In genomic region chr20:32325706-32326506, GRCh38 we compare ENCODE assay signal across 9 cellular contexts. TPM values are rescaled to one million over a fixed set of nuclear protein-coding genes. Genes with fewer than 3 reads are reported as not detected.
DNase-seq lines count a peak whose midpoint lies in the region; ATAC-seq and TF ChIP-seq lines count a peak whose summit lies in the region.
"Had no signal": no experiment of that assay in that cellular context is flagged by ENCODE, and none has a peak within 500 bp of the region (broad histone marks: within the 10 kb centered on the region; RNA-seq: fewer than 3 reads in every experiment).

No MANE protein-coding gene starts in this region.

- no peak overlapping the region for H3K27ac Mint-ChIP-seq in stimulated activated naive B cell treated with anti-CD40 and anti-IgM and Interleukin-4, amounts not matched to agents 10 μg/mL and 1 μg/mL and 100 μg/mL, for 72 hours

- no peaks in the 10 kb centered on the region for H3K27me3 ChIP-seq in brain microvascular endothelial cell (replicated peaks)
- H3K27me3 ChIP-seq: adrenal gland had no signal

- TF ChIP-seq CTCF in brain microvascular endothelial cell (IDR thresholded peaks at IDR 0.05; ENCODE audit: low read depth, low read length, missing control alignments) = no peak

- DNase-seq in EL (peak; percentile 82), NCI-H2081 (lab: John Stamatoyannopoulos, UW) (peak; percentile 65 to 83), brain microvascular endothelial cell (peak; percentile 85), NCI-H524 (lab: John Stamatoyannopoulos, UW) (no peak), activated gamma-delta T cell (lab: John Stamatoyannopoulos, UW) (no peak)
- no peak for DNase-seq in stimulated activated naive B cell treated with anti-CD40 and anti-IgM and Interleukin-4, amounts not matched to agents 10 μg/mL and 1 μg/mL and 100 μg/mL, for 72 hours
- DNase-seq: adrenal gland had no signal

- H3K9me3 ChIP-seq in mesodermal cell (ENCODE audit: control insufficient read depth, low read length) = no peaks in the 10 kb centered on the region
- H3K9me3 ChIP-seq: adrenal gland had no signal

- H3K36me3 ChIP-seq in brain microvascular endothelial cell (replicated peaks) (peaks cover 3% of the 10 kb centered on the region), mesodermal cell (ENCODE audit: control insufficient read depth, insufficient read depth, low read length) (peaks cover 18% of the 10 kb centered on the region)

- H3K4me3 Mint-ChIP-seq in stimulated activated naive B cell treated with anti-CD40 and anti-IgM and Interleukin-4, amounts not matched to agents 10 μg/mL and 1 μg/mL and 100 μg/mL, for 72 hours = no peak overlapping the region

- H3K4me3 ChIP-seq in brain microvascular endothelial cell (ENCODE audit: low read depth, low read length) = no peak overlapping the region
- H3K4me3 ChIP-seq in mesodermal cell (ENCODE audit: extremely low read depth, insufficient read depth, low read length, poor library complexity, severe bottlenecking) = no peak overlapping the region
- H3K4me3 ChIP-seq: adrenal gland had no signal

- H3K4me1 ChIP-seq in mesodermal cell (ENCODE audit: control insufficient read depth, insufficient read depth, low read length, poor library complexity, severe bottlenecking) = peaks cover 18% of the 10 kb centered on the region
- H3K4me1 ChIP-seq: adrenal gland had no signal

- peaks cover 21 to 31% of the 10 kb centered on the region in 2 donors for H3K36me3 Mint-ChIP-seq in stimulated activated naive B cell treated with anti-CD40 and anti-IgM and Interleukin-4, amounts not matched to agents 10 μg/mL and 1 μg/mL and 100 μg/mL, for 72 hours

- no peaks in the 10 kb centered on the region for H3K9me3 Mint-ChIP-seq in stimulated activated naive B cell treated with anti-CD40 and anti-IgM and Interleukin-4, amounts not matched to agents 10 μg/mL and 1 μg/mL and 100 μg/mL, for 72 hours

- peak overlapping the region; percentile 95 for H3K27ac ChIP-seq in brain microvascular endothelial cell
- peak overlapping the region; percentile 75 for H3K27ac ChIP-seq in mesodermal cell (ENCODE audit: low read depth, low read length, severe bottlenecking)
- H3K27ac ChIP-seq: adrenal gland had no signal

- H3K27me3 Mint-ChIP-seq in stimulated activated naive B cell treated with anti-CD40 and anti-IgM and Interleukin-4, amounts not matched to agents 10 μg/mL and 1 μg/mL and 100 μg/mL, for 72 hours = no peaks in the 10 kb centered on the region

- ATAC-seq in GM19455 (IDR thresholded peaks at IDR 0.05; ENCODE audit: unreplicated experiment) = no peak
- ATAC-seq in stimulated activated naive B cell treated with anti-CD40 and anti-IgM and Interleukin-4, amounts not matched to agents 10 μg/mL and 1 μg/mL and 100 μg/mL, for 72 hours (replicated peaks) = no peak

- 75 to 95% methylated on average over 2 to 4 of the region's 6 CpGs for WGBS in mesodermal cell (ENCODE audit: insufficient coverage in 2 of 2), 2 experiments

- peaks cover 0 to 1% of the 10 kb centered on the region in 2 donors for H3K4me1 Mint-ChIP-seq in stimulated activated naive B cell treated with anti-CD40 and anti-IgM and Interleukin-4, amounts not matched to agents 10 μg/mL and 1 μg/mL and 100 μg/mL, for 72 hours

- in situ Hi-C loops in brain microvascular endothelial cell (cut with HindIII; ENCODE audit: low pct_ligation_motif_present, low sequenced_read_pairs) = no loop called here

RNA-seq across cellular contexts. Expression of gene ASXL1, which starts 32.2 kb away (rescaled TPM):
- 65.8 TPM for polyA plus RNA-seq in mesodermal cell (2013, experiment 1 of 2)
- polyA plus RNA-seq in mesodermal cell (2013, experiment 2 of 2) = 61.7 TPM

RNA-seq across cellular contexts. Expression of gene KIF3B, which starts 48.5 kb away (rescaled TPM):
- polyA plus RNA-seq in mesodermal cell (2013, experiment 1 of 2) = 20.6 TPM
- polyA plus RNA-seq in mesodermal cell (2013, experiment 2 of 2) = 19.3 TPM

Comparison
In these comparisons a context has a peak if more than half of its experiments do, and no peak if none do; other contexts are left out.
1. DNase-seq: peak in EL (single experiment), NCI-H2081 (2 of 2) and brain microvascular endothelial cell (single experiment); none in NCI-H524 (0 of 2), activated gamma-delta T cell (single experiment) and stimulated activated naive B cell treated with anti-CD40 and anti-IgM and Interleukin-4, amounts not matched to agents 10 μg/mL and 1 μg/mL and 100 μg/mL, for 72 hours (single experiment).